ENCODE assay signal across 8 cellular contexts in the genomic region with DNA sequence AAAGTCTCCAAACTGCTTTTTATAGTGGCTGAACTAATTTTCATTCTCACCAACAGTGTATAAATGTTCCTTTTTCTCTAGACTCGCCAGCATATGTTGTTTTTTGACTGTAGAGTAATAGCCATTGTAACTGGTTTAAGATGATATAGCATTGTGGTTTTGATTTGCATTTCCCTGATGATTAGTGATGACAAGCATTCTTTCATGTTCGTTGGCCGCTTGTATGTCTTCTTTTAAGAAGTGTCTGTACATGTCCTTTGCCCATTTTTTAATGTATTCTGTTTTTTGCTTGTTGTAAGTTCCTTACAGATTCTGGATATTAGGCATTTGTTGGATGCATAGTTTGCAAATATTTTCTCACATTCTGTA.
A peak's percentile ranks its signal among the peaks of the same experiment; 100 is the strongest.
DNase-seq lines count a peak whose midpoint lies in the region; ATAC-seq, FAIRE-seq and TF ChIP-seq lines count a peak whose summit lies in the region.

No MANE protein-coding gene starts in this region.

- no peak overlapping the region for H3K27ac ChIP-seq in tibial artery

- H3K4me3 ChIP-seq in epithelial cell of proximal tubule (ENCODE audit: low read depth, low read length) (peak overlapping the region; percentile 31), tibial artery (peak overlapping the region; percentile 32 to 34)

- intact Hi-C loops in tibial artery (cut with DNase I; ENCODE audit: low total_unique reads), result no loop called here

- DNase-seq in NCI-H1417 (lab: John Stamatoyannopoulos, UW) (peak in 2 of 3 experiments; percentile 47 to 73), NCI-H1417 treated with DMSO at 0.1 percent for 48 hours (lab: John Stamatoyannopoulos, UW) (no peak), NCI-H345 treated with DMSO at 0.1 percent for 48 hours (lab: John Stamatoyannopoulos, UW; ENCODE audit: unreplicated experiment) (peak; percentile 71), epithelial cell of proximal tubule (ENCODE audit: low read depth) (no peak), tibial artery (no peak), G401 (ENCODE audit: low spot score) (no peak), urothelium cell line (ENCODE audit: low spot score) (no peak)

- in situ Hi-C loops in G401 (cut with HindIII; ENCODE audit: low sequenced_read_pairs), result no loop called here

- FAIRE-seq in urothelium cell line (lab: Jason Lieb, UNC), result no peak

- peaks cover 0 to 11% (median 0%) of the 10 kb centered on the region in 3 donors for H3K9me3 ChIP-seq in tibial artery

- no peaks in the 10 kb centered on the region for H3K27me3 ChIP-seq in tibial artery

- ATAC-seq in HG02588 (IDR thresholded peaks at IDR 0.05; ENCODE audit: unreplicated experiment), result peak; percentile 34

- no peaks in the 10 kb centered on the region for H3K36me3 ChIP-seq in tibial artery

- no peaks in the 10 kb centered on the region for H3K4me1 ChIP-seq in tibial artery

- TF ChIP-seq CTCF in epithelial cell of proximal tubule (conservative IDR thresholded peaks at IDR 0.05; ENCODE audit: low read depth, low read length) (no peak), tibial artery (IDR thresholded peaks at IDR 0.05) (no peak)

Comparison
In these comparisons a context has a peak if more than half of its experiments do, and no peak if none do; other contexts are left out.
1. DNase-seq: peak in NCI-H1417 (2 of 3) and NCI-H345 treated with DMSO at 0.1 percent for 48 hours (single experiment); none in NCI-H1417 treated with DMSO at 0.1 percent for 48 hours (single experiment), epithelial cell of proximal tubule (single experiment), tibial artery (0 of 2), G401 (single experiment) and urothelium cell line (single experiment).